Comparison of ENCODE assay signal across 22 cellular contexts in the genomic region with DNA sequence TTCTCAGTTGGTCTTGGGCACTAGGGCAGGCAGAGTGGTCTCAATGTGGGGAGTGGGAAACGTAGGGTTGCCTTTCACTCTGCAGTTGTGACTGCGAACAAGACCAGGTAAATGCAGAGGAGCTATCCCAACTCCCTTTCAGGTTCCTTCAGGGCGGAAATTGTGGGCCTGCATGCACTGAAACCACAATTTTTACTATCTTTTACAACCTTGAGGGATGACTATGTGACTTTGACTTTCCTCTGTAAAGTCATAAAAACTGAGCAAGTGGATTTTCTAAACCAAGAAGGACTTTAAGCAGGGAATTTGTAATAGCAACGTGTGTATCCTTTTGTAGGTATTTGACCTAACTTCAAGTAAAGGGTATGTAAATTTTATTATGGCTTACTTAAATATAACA.
"Had no signal": no experiment of that assay in that cellular context is flagged by ENCODE, and none has a peak within 500 bp of the region (broad histone marks: within the 10 kb centered on the region; RNA-seq: fewer than 3 reads in every experiment).

No MANE protein-coding gene starts in this region.

- H2AFZ ChIP-seq: PC-9 had no signal

- H3K9me3 ChIP-seq: breast epithelium had no signal

- H3K36me3 ChIP-seq: breast epithelium had no signal

- ATAC-seq: activated CD4-positive, alpha-beta T cell treated with anti-CD3 and anti-CD28 coated beads for 36 hours; activated CD8-positive, alpha-beta T cell treated with anti-CD3 and anti-CD28 coated beads for 36 hours; activated T-cell treated with anti-CD3 and anti-CD28 coated beads, Interleukin-2, amount 50 U/mL, for 72 hours; T-cell had no signal

- DNase-seq: activated CD4-positive, alpha-beta T cell treated with anti-CD3 and anti-CD28 coated beads for 36 hours; activated CD4-positive, alpha-beta T cell treated with anti-CD3 and anti-CD28 coated beads, Interleukin-2, amount 50 U/mL, for 1 hour; activated CD8-positive, alpha-beta memory T cell treated with anti-CD3 and anti-CD28 coated beads, Interleukin-2, amount 50 U/mL, for 4 hours; activated CD8-positive, alpha-beta T cell treated with anti-CD3 and anti-CD28 coated beads for 36 hours; activated naive CD4-positive, alpha-beta T cell treated with anti-CD3 and anti-CD28 coated beads, Interleukin-2, amount 50 U/mL, for 16 hours; activated naive CD8-positive, alpha-beta T cell treated with anti-CD3 and anti-CD28 coated beads, Interleukin-2, amount 10 ng/mL, durations not matched to agents 7 days and 5 days; activated T-cell treated with anti-CD3 and anti-CD28 coated beads, Interleukin-2, amount 50 U/mL, for 72 hours; aorta; MM.1S; NCI-H1105; NCI-H1436; NCI-H1694 treated with DMSO at 0.1 percent for 48 hours; NCI-H2029 treated with DMSO at 0.1 percent for 48 hours; NCI-H345; NCI-H510A; NK-92 treated with Interleukin-12 subunit alpha and Interleukin-12 subunit beta, amount 100 ng/mL, for 24 hours; PC-9; T-cell; T-helper 2 cell; T1000 had no signal

- H3K27me3 ChIP-seq: breast epithelium had no signal

- H3K4me3 ChIP-seq: breast epithelium, PC-9, SK-N-MC had no signal

- H3K4me2 ChIP-seq: PC-9 had no signal

- H3K4me1 ChIP-seq: breast epithelium had no signal

- H3K27ac ChIP-seq: breast epithelium, PC-9, SK-N-MC had no signal
